In genomic region chrX:129540725-129541184, GRCh38 we compare ENCODE assay signal across 8 cellular contexts. TPM values are rescaled to one million over a fixed set of nuclear protein-coding genes. Genes with fewer than 3 reads are reported as not detected.
DNase-seq lines count a peak whose midpoint lies in the region; ATAC-seq, FAIRE-seq and TF ChIP-seq lines count a peak whose summit lies in the region.

No MANE protein-coding gene starts in this region.

- H3K4me3 ChIP-seq in GM06990 (replicated peaks; ENCODE audit: low read depth, low read length): peak overlapping the region; percentile 71
- peak overlapping the region; percentile 62 to 75 (median 66) for H3K4me3 ChIP-seq in upper lobe of left lung

- no peaks in the 10 kb centered on the region for H3K27me3 ChIP-seq in GM06990 (replicated peaks; ENCODE audit: control insufficient read depth, insufficient read depth, low read length)
- H3K27me3 ChIP-seq in upper lobe of left lung: no peaks in the 10 kb centered on the region

- no peak for TF ChIP-seq EP300 in upper lobe of left lung (IDR thresholded peaks at IDR 0.05)

- TF ChIP-seq CTCF in GM06990 (IDR thresholded peaks at IDR 0.05; ENCODE audit: insufficient read depth, low read length, poor library complexity, severe bottlenecking): no peak
- TF ChIP-seq CTCF in upper lobe of left lung (IDR thresholded peaks at IDR 0.05): no peak

- no peak overlapping the region for H3K27ac Mint-ChIP-seq in memory B cell

- TF ChIP-seq POLR2A in upper lobe of left lung (IDR thresholded peaks at IDR 0.05): no peak

- H3K36me3 ChIP-seq in GM06990 (ENCODE audit: control insufficient read depth, insufficient read depth, low read length): no peaks in the 10 kb centered on the region
- peaks cover 0 to 5% (median 0%) of the 10 kb centered on the region in 4 donors for H3K36me3 ChIP-seq in upper lobe of left lung

- peaks cover 0 to 5% (median 0%) of the 10 kb centered on the region in 4 donors for H3K4me1 ChIP-seq in upper lobe of left lung

- H3K9me3 ChIP-seq in upper lobe of left lung: no peaks in the 10 kb centered on the region

- peak; percentile 53 for FAIRE-seq in colon (lab: Jason Lieb, UNC)

- peak; percentile 22 for DNase-seq in GM06990 (ENCODE audit: extremely low read depth, insufficient read length)
- DNase-seq in NOMO-1 treated with dmso at 0.1 percent for 144 hours (lab: John Stamatoyannopoulos, UW; ENCODE audit: unreplicated experiment): peak; percentile 6
- DNase-seq in memory B cell (ENCODE audit: low spot score in 2 of 2): no peak
- DNase-seq in upper lobe of left lung: peak in 1 of 2 donors; percentile 37
- DNase-seq in cerebellar nuclear complex (lab: John Stamatoyannopoulos, UW): no peak

- H3K36me3 Mint-ChIP-seq in memory B cell: no peaks in the 10 kb centered on the region

- H3K27ac ChIP-seq in upper lobe of left lung: peak overlapping the region; percentile 78 to 86 (median 82)

- peak overlapping the region; percentile 62 for H3K4me3 Mint-ChIP-seq in memory B cell

- no peaks in the 10 kb centered on the region for H3K27me3 Mint-ChIP-seq in memory B cell

- H3K4me1 Mint-ChIP-seq in memory B cell: peaks cover 7% of the 10 kb centered on the region

- H3K9me3 Mint-ChIP-seq in memory B cell: no peaks in the 10 kb centered on the region

- peak; percentile 11 for ATAC-seq in HG02571 (IDR thresholded peaks at IDR 0.05; ENCODE audit: unreplicated experiment)
- ATAC-seq in memory B cell (ENCODE audit: low read depth): peak; percentile 24
- peak; percentile 59 to 83 for ATAC-seq in upper lobe of left lung (ENCODE audit: low FRiP score in 2 of 2)
- ATAC-seq in GM21825 (IDR thresholded peaks at IDR 0.05; ENCODE audit: unreplicated experiment): no peak

- 3 to 40% methylated on average over 5 to 14 of the region's 14 CpGs for WGBS in upper lobe of left lung, 2 donors

RNA-seq across cellular contexts. Expression of gene OCRL, which starts 0.7 kb away (rescaled TPM):
- total RNA-seq in upper lobe of left lung: 10 to 100 TPM; 11.8 to 22.0 (median 17.7) TPM

RNA-seq across cellular contexts. Expression of gene SMARCA1, which starts 17.5 kb away (rescaled TPM):
- 10 to 100 TPM; 18.3 to 44.7 (median 29.5) TPM for total RNA-seq in upper lobe of left lung

Comparison
In these comparisons a context has a peak if more than half of its experiments do, and no peak if none do; other contexts are left out.
1. DNase-seq: peak in GM06990 (single experiment) and NOMO-1 treated with dmso at 0.1 percent for 144 hours (single experiment); none in memory B cell (0 of 2) and cerebellar nuclear complex (0 of 2).